18 cellular contexts compared by ENCODE assay signal in genomic region chr5:53877243-53877642, GRCh38.
DNase-seq lines count a peak whose midpoint lies in the region; ATAC-seq and TF ChIP-seq lines count a peak whose summit lies in the region.
"Had no signal": no experiment of that assay in that cellular context is flagged by ENCODE, and none has a peak within 500 bp of the region (broad histone marks: within the 10 kb centered on the region; RNA-seq: fewer than 3 reads in every experiment).

No MANE protein-coding gene starts in this region.

- no peaks in the 10 kb centered on the region for H3K9me3 ChIP-seq in right atrium auricular region
- H3K9me3 ChIP-seq: HAP-1, upper lobe of right lung had no signal

- DNase-seq in Right ventricle myocardium superior: no peak
- DNase-seq in right atrium auricular region (ENCODE audit: low spot score): no peak
- DNase-seq in RPMI7951 (ENCODE audit: low read depth): peak; percentile 60
- DNase-seq in fibroblast of pulmonary artery (ENCODE audit: low read depth): peak; percentile 49
- no peak for DNase-seq in foreskin melanocyte
- DNase-seq in SW480 (ENCODE audit: low spot score): no peak
- DNase-seq in DMS79 (lab: John Stamatoyannopoulos, UW): no peak
- DNase-seq: activated CD4-positive, CD25-positive, alpha-beta regulatory T cell treated with anti-CD3 and anti-CD28 coated beads, Interleukin-2, amount 50 U/mL, for 72 hours; activated naive CD4-positive, alpha-beta T cell treated with anti-CD3 and anti-CD28 coated beads, Interleukin-2, amount 10 ng/mL, durations not matched to agents 7 days and 5 days; MM.1S; NCI-H2029 treated with DMSO at 0.1 percent for 48 hours; NCI-H526 treated with DMSO at 0.1 percent for 48 hours; stimulated activated CD4-positive, alpha-beta T cell treated with anti-CD3 and anti-CD28 coated beads, Interleukin-4, amount 100 ng/mL, for 4 hours; upper lobe of right lung had no signal

- no peak overlapping the region for H3K27ac ChIP-seq in right atrium auricular region
- H3K27ac ChIP-seq: HL-60, upper lobe of right lung had no signal

- TF ChIP-seq CTCF in right atrium auricular region (IDR thresholded peaks at IDR 0.05) (no peak), fibroblast of pulmonary artery (IDR thresholded peaks at IDR 0.05; ENCODE audit: low read length, missing control alignments) (no peak)

- no peak overlapping the region for H3K4me3 ChIP-seq in right atrium auricular region
- no peak overlapping the region for H3K4me3 ChIP-seq in fibroblast of pulmonary artery (replicated peaks; ENCODE audit: low read depth, low read length)
- H3K4me3 ChIP-seq: HAP-1, lung, upper lobe of right lung had no signal

- intact Hi-C loops in Right ventricle myocardium superior (cut with DNase I): no loop called here

- H3K36me3 ChIP-seq in right atrium auricular region: no peaks in the 10 kb centered on the region
- H3K36me3 ChIP-seq: HAP-1, upper lobe of right lung had no signal

- no peaks in the 10 kb centered on the region for H3K4me1 ChIP-seq in right atrium auricular region
- H3K4me1 ChIP-seq: HAP-1, upper lobe of right lung had no signal

- ATAC-seq in Right ventricle myocardium superior (ENCODE audit: poor library complexity) (peak; percentile 45), GM19455 (IDR thresholded peaks at IDR 0.05; ENCODE audit: unreplicated experiment) (no peak)
- ATAC-seq: upper lobe of right lung had no signal

- no peaks in the 10 kb centered on the region for H3K27me3 ChIP-seq in right atrium auricular region
- H3K27me3 ChIP-seq: upper lobe of right lung had no signal

Comparison
In these comparisons a context has a peak if more than half of its experiments do, and no peak if none do; other contexts are left out.
1. DNase-seq: peak in RPMI7951 (single experiment) and fibroblast of pulmonary artery (single experiment); none in Right ventricle myocardium superior (single experiment), right atrium auricular region (single experiment), foreskin melanocyte (single experiment), SW480 (single experiment) and DMS79 (single experiment).